13 cellular contexts compared by ENCODE assay signal in genomic region chr22:36469094-36469710, GRCh38. TPM values are rescaled to one million over a fixed set of nuclear protein-coding genes. Genes with fewer than 3 reads are reported as not detected.
DNase-seq lines count a peak whose midpoint lies in the region; ATAC-seq, FAIRE-seq and TF ChIP-seq lines count a peak whose summit lies in the region.
"Had no signal": no experiment of that assay in that cellular context is flagged by ENCODE, and none has a peak within 500 bp of the region (broad histone marks: within the 10 kb centered on the region; RNA-seq: fewer than 3 reads in every experiment).

No MANE protein-coding gene starts in this region.

- H3K4me3 Mint-ChIP-seq in activated CD8-positive, alpha-beta memory T cell treated with anti-CD3 and anti-CD28 coated beads, Interleukin-2, amount 10 ng/mL, durations not matched to agents 7 days and 5 days: no peak overlapping the region
- H3K4me3 Mint-ChIP-seq: mesothelial cell of epicardium had no signal

- TF ChIP-seq POLR2A in endothelial cell of umbilical vein (IDR thresholded peaks at IDR 0.05; ENCODE audit: low read depth, low read length): no peak
- no peak for TF ChIP-seq POLR2A in uterus (IDR thresholded peaks at IDR 0.05)

- no peak for ATAC-seq in activated CD8-positive, alpha-beta memory T cell treated with anti-CD3 and anti-CD28 coated beads, Interleukin-2, amount 10 ng/mL, durations not matched to agents 7 days and 5 days

- no peak overlapping the region for H3K4me3 ChIP-seq in endothelial cell of umbilical vein (replicated peaks in 1 of 3; ENCODE audit: insufficient read depth in 1 of 3, low read depth in 1 of 3, low read length in 3 of 3)
- H3K4me3 ChIP-seq in uterus: no peak overlapping the region

- H3K9ac ChIP-seq in endothelial cell of umbilical vein (replicated peaks; ENCODE audit: extremely low read depth, insufficient read depth, low read length): no peak overlapping the region

- peaks cover 0 to 11% of the 10 kb centered on the region in 2 experiments for H3K36me3 ChIP-seq in endothelial cell of umbilical vein (ENCODE audit: control insufficient read depth in 2 of 2, extremely low read depth in 1 of 2, insufficient read depth in 2 of 2, low read length in 2 of 2)
- H3K36me3 ChIP-seq in uterus: no peaks in the 10 kb centered on the region

- no peaks in the 10 kb centered on the region for H4K20me1 ChIP-seq in endothelial cell of umbilical vein (replicated peaks; ENCODE audit: control insufficient read depth, extremely low read depth, insufficient read depth, low read length)

- FAIRE-seq in endothelial cell of umbilical vein (lab: Jason Lieb, UNC): peak; percentile 53
- FAIRE-seq: D721Med had no signal

- TF ChIP-seq CTCF in endothelial cell of umbilical vein (IDR thresholded peaks at IDR 0.05; ENCODE audit: extremely low read depth in 1 of 2, insufficient read depth in 1 of 2, low read depth in 1 of 2, low read length in 2 of 2) (no peak), uterus (IDR thresholded peaks at IDR 0.05) (no peak), GM20000 (IDR thresholded peaks at IDR 0.05; ENCODE audit: extremely low read depth, missing control alignments) (no peak)

- H3K36me3 Mint-ChIP-seq in activated CD8-positive, alpha-beta memory T cell treated with anti-CD3 and anti-CD28 coated beads, Interleukin-2, amount 10 ng/mL, durations not matched to agents 7 days and 5 days: peaks cover 9% of the 10 kb centered on the region

- dilution Hi-C loops in endothelial cell of umbilical vein (cut with MboI; ENCODE audit: extremely low pct_ligation_motif_present, low sequenced_read_pairs): no loop called here

- H3K79me2 ChIP-seq in endothelial cell of umbilical vein (ENCODE audit: control insufficient read depth, insufficient read depth, low read length): peaks cover 5% of the 10 kb centered on the region

- H2AFZ ChIP-seq in endothelial cell of umbilical vein (ENCODE audit: low read depth, low read length): no peak overlapping the region

- intact Hi-C loops in endothelial cell of umbilical vein (cut with micrococcal nuclease): loop anchor here (5.0 kb wide), 1 partner anchor 102 kb away; no protein-coding TSS in a partner anchor
- intact Hi-C loops in uterus (cut with DNase I; ENCODE audit: low total_unique reads): loop anchor here (10.0 kb wide), 1 partner anchor 144 kb away; no protein-coding TSS in a partner anchor

- no peak for DNase-seq in activated CD8-positive, alpha-beta memory T cell treated with anti-CD3 and anti-CD28 coated beads, Interleukin-2, amount 10 ng/mL, durations not matched to agents 7 days and 5 days
- no peak for DNase-seq in activated CD8-positive, alpha-beta memory T cell treated with anti-CD3 and anti-CD28 coated beads for 24 hours
- DNase-seq in endothelial cell of umbilical vein (ENCODE audit: low read depth, low spot score) (no peak), myocyte (ENCODE audit: low read depth) (peak; percentile 90), uterus (no peak), GM20000 (ENCODE audit: low spot score) (no peak), NCI-H526 (lab: John Stamatoyannopoulos, UW) (no peak)
- no peak for DNase-seq in activated CD4-positive, CD25-positive, alpha-beta regulatory T cell treated with anti-CD3 and anti-CD28 coated beads, Interleukin-2, amount 50 U/mL, for 72 hours
- DNase-seq: activated CD4-positive, alpha-beta T cell treated with anti-CD3 and anti-CD28 coated beads for 4 hours; NCI-H2107; T-helper 1 cell had no signal

- H3K4me1 ChIP-seq in endothelial cell of umbilical vein (ENCODE audit: control insufficient read depth, extremely low read depth, insufficient read depth, low read length) (peaks cover 47% of the 10 kb centered on the region), uterus (peaks cover 9 to 11% of the 10 kb centered on the region in 2 donors)

- H3K27ac ChIP-seq in endothelial cell of umbilical vein (ENCODE audit: insufficient read depth, low read depth, low read length): no peak overlapping the region
- peak overlapping the region; percentile 96 to 97 for H3K27ac ChIP-seq in uterus

- CTCF ChIA-PET in activated CD8-positive, alpha-beta memory T cell treated with anti-CD3 and anti-CD28 coated beads, Interleukin-2, amount 10 ng/mL, durations not matched to agents 7 days and 5 days (lab: Charles Lee): interaction anchor here (1.2 to 6.9 kb wide), 9 partner anchors 11 to 230 kb away, joined by 3 to 74 read pairs (median 16); partner anchors contain the start of genes APOL2 and MYH9
- CTCF ChIA-PET in endothelial cell of umbilical vein (lab: Charles Lee): interaction anchor here (0.9 to 5.3 kb wide), 9 partner anchors 81 to 169 kb away, joined by 3 to 68 read pairs (median 28); partner anchors contain the start of gene MYH9

- H3K9me3 ChIP-seq in endothelial cell of umbilical vein (replicated peaks; ENCODE audit: control insufficient read depth, insufficient read depth, low read length) (no peaks in the 10 kb centered on the region), uterus (no peaks in the 10 kb centered on the region)

- no peaks in the 10 kb centered on the region for H3K9me1 ChIP-seq in endothelial cell of umbilical vein (replicated peaks; ENCODE audit: control insufficient read depth, extremely low read depth, insufficient read depth, low read length)

- no peaks in the 10 kb centered on the region for H3K27me3 Mint-ChIP-seq in activated CD8-positive, alpha-beta memory T cell treated with anti-CD3 and anti-CD28 coated beads, Interleukin-2, amount 10 ng/mL, durations not matched to agents 7 days and 5 days

- H3K27me3 ChIP-seq in endothelial cell of umbilical vein (ENCODE audit: control insufficient read depth in 2 of 2, insufficient read depth in 2 of 2, low read length in 2 of 2) (no peaks in the 10 kb centered on the region), uterus (no peaks in the 10 kb centered on the region)

- peak overlapping the region; percentile 18 for H3K27ac Mint-ChIP-seq in activated CD8-positive, alpha-beta memory T cell treated with anti-CD3 and anti-CD28 coated beads, Interleukin-2, amount 10 ng/mL, durations not matched to agents 7 days and 5 days

- H3K4me2 ChIP-seq in endothelial cell of umbilical vein (ENCODE audit: insufficient read depth, low read length): no peak overlapping the region

- BruUV-seq in endothelial cell of umbilical vein (replicated peaks; lab: Mats Ljungman, UMichigan): no TSS peak

- H3K4me1 Mint-ChIP-seq in activated CD8-positive, alpha-beta memory T cell treated with anti-CD3 and anti-CD28 coated beads, Interleukin-2, amount 10 ng/mL, durations not matched to agents 7 days and 5 days: peaks cover 35% of the 10 kb centered on the region

- POLR2A ChIA-PET in endothelial cell of umbilical vein (lab: Charles Lee): interaction anchor here (2.0 kb wide), 1 partner anchor 138 kb away, joined by 4 read pairs; no protein-coding TSS in a partner anchor

- no peaks in the 10 kb centered on the region for H3K9me3 Mint-ChIP-seq in activated CD8-positive, alpha-beta memory T cell treated with anti-CD3 and anti-CD28 coated beads, Interleukin-2, amount 10 ng/mL, durations not matched to agents 7 days and 5 days (ENCODE audit: low read depth)
- H3K9me3 Mint-ChIP-seq: mesothelial cell of epicardium had no signal

TF ChIP-seq in endothelial cell of umbilical vein, 7 proteins besides CTCF, POLR2A, EP300 and RAD21 (continues in another document):
- TF ChIP-seq MYC (IDR thresholded peaks at IDR 0.05; ENCODE audit: low read depth, low read length): no peak
- no peak for TF ChIP-seq POLR2AphosphoS5 (IDR thresholded peaks at IDR 0.05; ENCODE audit: insufficient read depth, low read depth, low read length)

RNA-seq across cellular contexts. Expression of gene TXN2, which starts 12.2 kb away (rescaled TPM):
- total RNA-seq in activated CD8-positive, alpha-beta memory T cell treated with anti-CD3 and anti-CD28 coated beads, Interleukin-2, amount 10 ng/mL, durations not matched to agents 7 days and 5 days: 10 to 100 TPM; 78.7 to 82.6 TPM
- 74.3 and 75.9 TPM in 2 replicates for total RNA-seq in endothelial cell of umbilical vein
- 170 and 183 TPM in 2 replicates for polyA plus RNA-seq in endothelial cell of umbilical vein
- 181 and 197 TPM in 2 replicates for polyA plus RNA-seq in endothelial cell of umbilical vein (2011; cell fraction: cytosol; rRNA removed)
- polyA plus RNA-seq in endothelial cell of umbilical vein (2011; cell fraction: nucleus; rRNA removed): 82.5 and 86.4 TPM in 2 replicates
- 79.8 and 82.4 TPM in 2 replicates for polyA plus RNA-seq in endothelial cell of umbilical vein (2012)
- polyA minus RNA-seq in endothelial cell of umbilical vein: 110 and 124 TPM in 2 replicates
- 37.8 TPM for polyA minus RNA-seq in endothelial cell of umbilical vein (2011; cell fraction: cytosol; rRNA and poly(A)+ RNA removed)
- 11.5 and 12.4 TPM in 2 replicates for polyA minus RNA-seq in endothelial cell of umbilical vein (2011; cell fraction: nucleus; rRNA and poly(A)+ RNA removed)
- 38.7 and 44.6 TPM in 2 replicates for total RNA-seq in myocyte
- 97.4 TPM for polyA plus RNA-seq in myocyte (2012)
- total RNA-seq in uterus: 10 to 100 TPM; 14.4 to 56.4 (median 17.8) TPM

RNA-seq across cellular contexts. Expression of gene FOXRED2, which starts 37.6 kb away (rescaled TPM):
- 10 to 100 TPM; 11.9 to 12.1 TPM for total RNA-seq in activated CD8-positive, alpha-beta memory T cell treated with anti-CD3 and anti-CD28 coated beads, Interleukin-2, amount 10 ng/mL, durations not matched to agents 7 days and 5 days
- total RNA-seq in endothelial cell of umbilical vein (14.0 and 20.4 TPM in 2 replicates), myocyte (12.2 and 13.8 TPM in 2 replicates), uterus (10 to 100 TPM in 2 of 4 donors, 1 to 10 TPM in 1, under 1 TPM in 1; 0.29 to 24.7 (median 9.5) TPM)
- polyA plus RNA-seq in endothelial cell of umbilical vein: 8.0 and 8.4 TPM in 2 replicates
- 6.3 and 6.5 TPM in 2 replicates for polyA plus RNA-seq in endothelial cell of umbilical vein (2011; cell fraction: cytosol; rRNA removed)
- 4.6 and 4.8 TPM in 2 replicates for polyA plus RNA-seq in endothelial cell of umbilical vein (2011; cell fraction: nucleus; rRNA removed)
- polyA plus RNA-seq in endothelial cell of umbilical vein (2012): 10.8 and 12.5 TPM in 2 replicates
- 8.4 and 9.0 TPM in 2 replicates for polyA minus RNA-seq in endothelial cell of umbilical vein
- 13.6 TPM for polyA minus RNA-seq in endothelial cell of umbilical vein (2011; cell fraction: cytosol; rRNA and poly(A)+ RNA removed)
- 3.6 TPM in 2 replicates for polyA minus RNA-seq in endothelial cell of umbilical vein (2011; cell fraction: nucleus; rRNA and poly(A)+ RNA removed)
- 7.0 TPM for polyA plus RNA-seq in myocyte (2012)

RNA-seq across cellular contexts. Expression of gene EIF3D, which starts 59.8 kb away (rescaled TPM):
- 100 to 1,000 TPM; 205 to 232 TPM for total RNA-seq in activated CD8-positive, alpha-beta memory T cell treated with anti-CD3 and anti-CD28 coated beads, Interleukin-2, amount 10 ng/mL, durations not matched to agents 7 days and 5 days
- total RNA-seq in endothelial cell of umbilical vein: 192 and 201 TPM in 2 replicates
- 374 and 413 TPM in 2 replicates for polyA plus RNA-seq in endothelial cell of umbilical vein
- 391 and 464 TPM in 2 replicates for polyA plus RNA-seq in endothelial cell of umbilical vein (2011; cell fraction: cytosol; rRNA removed)
- 364 and 367 TPM in 2 replicates for polyA plus RNA-seq in endothelial cell of umbilical vein (2011; cell fraction: nucleus; rRNA removed)
- polyA plus RNA-seq in endothelial cell of umbilical vein (2012): 201 and 234 TPM in 2 replicates
- polyA minus RNA-seq in endothelial cell of umbilical vein: 384 and 389 TPM in 2 replicates
- polyA minus RNA-seq in endothelial cell of umbilical vein (2011; cell fraction: cytosol; rRNA and poly(A)+ RNA removed): 159 TPM
- 132 and 157 TPM in 2 replicates for polyA minus RNA-seq in endothelial cell of umbilical vein (2011; cell fraction: nucleus; rRNA and poly(A)+ RNA removed)
- 408 and 477 TPM in 2 replicates for total RNA-seq in myocyte
- 168 TPM for polyA plus RNA-seq in myocyte (2012)
- total RNA-seq in uterus: 100 to 1,000 TPM; 177 to 350 (median 297) TPM
